9 cellular contexts compared by ENCODE assay signal in genomic region chr9:16828335-16829281, GRCh38. TPM values are rescaled to one million over a fixed set of nuclear protein-coding genes. Genes with fewer than 3 reads are reported as not detected.
DNase-seq lines count a peak whose midpoint lies in the region; ATAC-seq and TF ChIP-seq lines count a peak whose summit lies in the region.
"Had no signal": no experiment of that assay in that cellular context is flagged by ENCODE, and none has a peak within 500 bp of the region (broad histone marks: within the 10 kb centered on the region; RNA-seq: fewer than 3 reads in every experiment).

No MANE protein-coding gene starts in this region.

- peaks cover 0 to 21% (median 0%) of the 10 kb centered on the region in 4 donors for H3K4me1 ChIP-seq in Peyer's patch

- H3K9me3 ChIP-seq in Peyer's patch = no peaks in the 10 kb centered on the region

- H3K36me3 ChIP-seq in Peyer's patch = no peaks in the 10 kb centered on the region

- no peaks in the 10 kb centered on the region for H3K27me3 ChIP-seq in Peyer's patch

- peaks cover 4% of the 10 kb centered on the region for H3K27me3 Mint-ChIP-seq in nephron progenitor cell (ENCODE audit: low read depth, poor library complexity)

- TF ChIP-seq POLR2A in Peyer's patch (IDR thresholded peaks at IDR 0.05) = no peak

- peak; percentile 90 for DNase-seq in AG10803 (ENCODE audit: low read depth)
- DNase-seq in Peyer's patch = peak in 2 of 3 donors; percentile 61 to 62
- DNase-seq in fibroblast of villous mesenchyme (ENCODE audit: low read depth) = peak; percentile 85
- DNase-seq in nephron progenitor cell = peak; percentile 77
- DNase-seq in stimulated activated effector memory CD8-positive, alpha-beta T cell treated with anti-CD3 and anti-CD28 coated beads, Interleukin-12 subunit alpha, Interleukin-12 subunit beta, amount 100 ng/mL, for 72 hours (ENCODE audit: low spot score in 2 of 2) = no peak
- no peak for DNase-seq in stimulated activated naive CD4-positive, alpha-beta T cell treated with Interleukin-2 at 50 U/mL for 16 hours (lab: John Stamatoyannopoulos, UW)
- no peak for DNase-seq in SIG-M5 treated with dmso at 0.1 percent for 504 hours (lab: John Stamatoyannopoulos, UW; ENCODE audit: unreplicated experiment)
- DNase-seq in NCI-H2029 (lab: John Stamatoyannopoulos, UW) = no peak
- DNase-seq: DND-41 had no signal

- peaks cover 69% of the 10 kb centered on the region for H3K4me1 Mint-ChIP-seq in nephron progenitor cell
- no peaks in the 10 kb centered on the region for H3K4me1 Mint-ChIP-seq in stimulated activated effector memory CD8-positive, alpha-beta T cell treated with anti-CD3 and anti-CD28 coated beads, Interleukin-12 subunit alpha, Interleukin-12 subunit beta, amount 100 ng/mL, for 72 hours

- TF ChIP-seq CTCF in AG10803 (conservative IDR thresholded peaks at IDR 0.05; ENCODE audit: low read length) (no peak), Peyer's patch (IDR thresholded peaks at IDR 0.05) (no peak), fibroblast of villous mesenchyme (IDR thresholded peaks at IDR 0.05; ENCODE audit: insufficient read depth, low read depth, low read length) (no peak), nephron progenitor cell (IDR thresholded peaks at IDR 0.05) (no peak)

- peaks cover 8% of the 10 kb centered on the region for H3K36me3 Mint-ChIP-seq in nephron progenitor cell (ENCODE audit: low read depth)
- H3K36me3 Mint-ChIP-seq in stimulated activated effector memory CD8-positive, alpha-beta T cell treated with anti-CD3 and anti-CD28 coated beads, Interleukin-12 subunit alpha, Interleukin-12 subunit beta, amount 100 ng/mL, for 72 hours = no peaks in the 10 kb centered on the region

- peak overlapping the region; percentile 95 for H3K27ac Mint-ChIP-seq in nephron progenitor cell
- H3K27ac Mint-ChIP-seq in stimulated activated effector memory CD8-positive, alpha-beta T cell treated with anti-CD3 and anti-CD28 coated beads, Interleukin-12 subunit alpha, Interleukin-12 subunit beta, amount 100 ng/mL, for 72 hours = no peak overlapping the region

- no peak for ATAC-seq in stimulated activated effector memory CD8-positive, alpha-beta T cell treated with anti-CD3 and anti-CD28 coated beads, Interleukin-12 subunit alpha, Interleukin-12 subunit beta, amount 100 ng/mL, for 72 hours

- H3K4me3 Mint-ChIP-seq in nephron progenitor cell = peak overlapping the region; percentile 61
- no peak overlapping the region for H3K4me3 Mint-ChIP-seq in stimulated activated effector memory CD8-positive, alpha-beta T cell treated with anti-CD3 and anti-CD28 coated beads, Interleukin-12 subunit alpha, Interleukin-12 subunit beta, amount 100 ng/mL, for 72 hours

- H3K9me3 Mint-ChIP-seq in nephron progenitor cell = peaks cover 3% of the 10 kb centered on the region
- peaks cover 3% of the 10 kb centered on the region for H3K9me3 Mint-ChIP-seq in stimulated activated effector memory CD8-positive, alpha-beta T cell treated with anti-CD3 and anti-CD28 coated beads, Interleukin-12 subunit alpha, Interleukin-12 subunit beta, amount 100 ng/mL, for 72 hours

- peak overlapping the region; percentile 48 for H3K4me3 ChIP-seq in AG10803 (ENCODE audit: low read length)
- H3K4me3 ChIP-seq in Peyer's patch = peak overlapping the region in 3 of 4 donors; percentile 26 to 50 (median 40)
- H3K4me3 ChIP-seq in fibroblast of villous mesenchyme (ENCODE audit: low read depth, low read length) = peak overlapping the region; percentile 15

- H3K27ac ChIP-seq in Peyer's patch = peak overlapping the region; percentile 50 to 77 (median 64)

RNA-seq across cellular contexts. Expression of gene BNC2, which starts 41.9 kb away (rescaled TPM):
- total RNA-seq in Peyer's patch (10 to 100 TPM in 2 of 4 donors, 1 to 10 TPM in 2; 3.9 to 45.4 (median 13.1) TPM), fibroblast of villous mesenchyme (33.7 and 41.6 TPM in 2 replicates)

Comparison
In these comparisons a context has a peak if more than half of its experiments do, and no peak if none do; other contexts are left out.
1. DNase-seq: peak in AG10803 (single experiment), Peyer's patch (2 of 3), fibroblast of villous mesenchyme (single experiment) and nephron progenitor cell (single experiment); none in stimulated activated effector memory CD8-positive, alpha-beta T cell treated with anti-CD3 and anti-CD28 coated beads, Interleukin-12 subunit alpha, Interleukin-12 subunit beta, amount 100 ng/mL, for 72 hours (0 of 2), stimulated activated naive CD4-positive, alpha-beta T cell treated with Interleukin-2 at 50 U/mL for 16 hours (single experiment), SIG-M5 treated with dmso at 0.1 percent for 504 hours (single experiment) and NCI-H2029 (single experiment).
2. Peak in every context shown above with its lines, with median percentiles within 50 percentile points of each other: H3K4me3 ChIP-seq.